Comparison of ENCODE assay signal across 8 cellular contexts in genomic region chr5:55231476-55232193, GRCh38. TPM values are rescaled to one million over a fixed set of nuclear protein-coding genes. Genes with fewer than 3 reads are reported as not detected.
DNase-seq lines count a peak whose midpoint lies in the region; ATAC-seq and TF ChIP-seq lines count a peak whose summit lies in the region.

No MANE protein-coding gene starts in this region.

- H3K4me3 ChIP-seq in mucosa of stomach (ENCODE audit: low read length), result peak overlapping the region; percentile 57

- H3K9ac ChIP-seq in mucosa of stomach (ENCODE audit: low read length), result peak overlapping the region; percentile 71

- peak; percentile 55 for DNase-seq in ELF-1 (ENCODE audit: low read depth, low spot score)
- DNase-seq in NCI-H524 treated with DMSO at 0.1 percent for 48 hours (lab: John Stamatoyannopoulos, UW), result peak; percentile 17
- no peak for DNase-seq in NCI-H446 treated with DMSO at 0.1 percent for 48 hours (lab: John Stamatoyannopoulos, UW)
- no peak for DNase-seq in cortex of kidney (lab: John Stamatoyannopoulos, UW)

- H3K27ac Mint-ChIP-seq in brain, result peak overlapping the region in 3 of 5 experiments; percentile 19 to 78 (median 61)

- peak overlapping the region; percentile 88 to 98 (median 90) for H3K4me3 Mint-ChIP-seq in brain

- H3K36me3 ChIP-seq in mucosa of stomach (ENCODE audit: control insufficient read depth, insufficient read depth, low read length), result no peaks in the 10 kb centered on the region

- no peak for TF ChIP-seq CTCF in brain (conservative IDR thresholded peaks at IDR 0.05)

- ATAC-seq in GM19467 (IDR thresholded peaks at IDR 0.05; ENCODE audit: unreplicated experiment) (no peak), GM19395 (IDR thresholded peaks at IDR 0.05; ENCODE audit: unreplicated experiment) (no peak)

- H3K9me3 Mint-ChIP-seq in brain, result peaks cover 0 to 9% (median 0%) of the 10 kb centered on the region in 5 experiments

- no peaks in the 10 kb centered on the region for H3K9me3 ChIP-seq in mucosa of stomach (ENCODE audit: control insufficient read depth, low read length)

- peaks cover 83% of the 10 kb centered on the region for H3K27me3 Mint-ChIP-seq in brain

- H3K27me3 ChIP-seq in mucosa of stomach (ENCODE audit: control insufficient read depth, insufficient read depth, low read length), result peaks cover 88% of the 10 kb centered on the region

- peaks cover 45% of the 10 kb centered on the region for H3K4me1 ChIP-seq in mucosa of stomach (ENCODE audit: control insufficient read depth, insufficient read depth, low read length)

- no peaks in the 10 kb centered on the region for H3K36me3 Mint-ChIP-seq in brain

- peaks cover 38% of the 10 kb centered on the region for H3K4me1 Mint-ChIP-seq in brain

RNA-seq across cellular contexts. Expression of gene CCNO, which starts 1.8 kb away (rescaled TPM):
- 7.5 TPM for polyA plus RNA-seq in brain (ENCODE audit: insufficient read depth, low read depth, low replicate concordance)

RNA-seq across cellular contexts. Expression of gene MCIDAS, which starts 4.5 kb away (rescaled TPM):
- polyA plus RNA-seq in brain (ENCODE audit: insufficient read depth, low read depth, low replicate concordance), result 1.4 TPM

RNA-seq across cellular contexts. Expression of gene CDC20B, which starts 58.7 kb away (rescaled TPM):
- 0.15 TPM for polyA plus RNA-seq in brain (ENCODE audit: insufficient read depth, low read depth, low replicate concordance)

Comparison
In these comparisons a context has a peak if more than half of its experiments do, and no peak if none do; other contexts are left out.
1. DNase-seq: peak in ELF-1 (single experiment) and NCI-H524 treated with DMSO at 0.1 percent for 48 hours (single experiment); none in NCI-H446 treated with DMSO at 0.1 percent for 48 hours (single experiment) and cortex of kidney (single experiment).